1 cellular context compared by ENCODE assay signal in genomic region chr19:49593233-49594113, GRCh38.
A peak's percentile ranks its signal among the peaks of the same experiment; 100 is the strongest.
TF ChIP-seq lines count a peak whose summit lies in the region.

No MANE protein-coding gene starts in this region.

TF ChIP-seq in HepG2, 621 proteins besides CTCF, POLR2A, EP300 and RAD21:
- TF ChIP-seq SP2 (CRISPR knock-in tag; IDR thresholded peaks at IDR 0.05) (peak; percentile 51; the same call in 1 of the 2 replicates), NFYC (CRISPR knock-in tag; IDR thresholded peaks at IDR 0.05) (peak; percentile 71), ZBTB38 (CRISPR knock-in tag; IDR thresholded peaks at IDR 0.05) (0 out of 2 replicates have a peak, but pooled peaks have one; percentile 35), PRDM10 (CRISPR knock-in tag; IDR thresholded peaks at IDR 0.05; ENCODE audit: low read depth) (no peak), NFYB (CRISPR knock-in tag; IDR thresholded peaks at IDR 0.05) (peak; percentile 63; the same call in 1 of the 2 replicates), ZBTB20 (CRISPR knock-in tag; IDR thresholded peaks at IDR 0.05; ENCODE audit: borderline replicate concordance, low read depth) (no peak), ZNF562 (CRISPR knock-in tag; IDR thresholded peaks at IDR 0.05; ENCODE audit: borderline replicate concordance) (no peak), HNRNPK (IDR thresholded peaks at IDR 0.05; ENCODE audit: low read depth, low read length, poor library complexity, severe bottlenecking) (peak; percentile 46)
TF ChIP-seq in HepG2: peak in this region for 5.
